ENCODE assay signal across 14 cellular contexts in the genomic region with DNA sequence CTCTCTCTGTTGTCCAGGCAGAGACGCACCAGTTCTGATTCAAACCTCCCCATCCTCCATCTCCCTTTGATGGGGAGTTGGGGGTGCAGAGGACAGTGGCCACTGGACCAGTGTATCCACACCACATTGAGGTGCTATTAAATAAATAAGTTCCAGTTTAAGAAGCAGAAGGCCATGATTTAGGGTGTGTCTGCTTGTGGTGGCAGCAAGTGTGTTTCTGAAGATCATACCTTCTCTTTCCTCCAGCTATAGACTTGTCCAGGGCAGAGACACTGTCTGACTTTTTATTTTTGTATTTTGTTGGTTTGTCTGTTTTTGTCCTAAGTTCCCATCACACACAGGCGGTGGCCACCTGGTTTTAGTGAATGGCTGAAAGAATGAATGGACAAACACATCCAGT. TPM values are rescaled to one million over a fixed set of nuclear protein-coding genes. Genes with fewer than 3 reads are reported as not detected.
DNase-seq lines count a peak whose midpoint lies in the region; ATAC-seq and TF ChIP-seq lines count a peak whose summit lies in the region.
"Had no signal": no experiment of that assay in that cellular context is flagged by ENCODE, and none has a peak within 500 bp of the region (broad histone marks: within the 10 kb centered on the region; RNA-seq: fewer than 3 reads in every experiment).

No MANE protein-coding gene starts in this region.

- peak overlapping the region; percentile 13 for H3K4me3 Mint-ChIP-seq in glutamatergic neuron (ENCODE audit: unreplicated experiment)

- TF ChIP-seq CTCF in RWPE2 (IDR thresholded peaks at IDR 0.05; ENCODE audit: poor library complexity, severe bottlenecking) (no peak), glutamatergic neuron (IDR thresholded peaks at IDR 0.05; ENCODE audit: partially characterized antibody, unreplicated experiment) (no peak), GM13977 (IDR thresholded peaks at IDR 0.05; ENCODE audit: extremely low read depth, insufficient read depth, missing control alignments) (no peak)

- peaks cover 29% of the 10 kb centered on the region; the same call in 1 of the 2 replicates for H3F3A ChIP-seq in GM23248 (ENCODE audit: insufficient read depth)

- no peaks in the 10 kb centered on the region for H3K36me3 Mint-ChIP-seq in glutamatergic neuron (ENCODE audit: unreplicated experiment)

- ATAC-seq in RWPE2 (ENCODE audit: low read depth) (no peak), HG03354 (IDR thresholded peaks at IDR 0.05; ENCODE audit: poor library complexity, severe bottlenecking, unreplicated experiment) (no peak)

- no peaks in the 10 kb centered on the region for H3K9me2 ChIP-seq in GM23248 (ENCODE audit: insufficient read depth)

- H3K27ac ChIP-seq in GM23248, result peak overlapping the region; percentile 75; the same call in 1 of the 2 replicates
- H3K27ac ChIP-seq in RWPE2 (ENCODE audit: poor library complexity, severe bottlenecking), result peak overlapping the region; percentile 66
- H3K27ac ChIP-seq in trophoblast cell (ENCODE audit: low read depth, low read length), result peak overlapping the region; percentile 83

- H3K18ac ChIP-seq in trophoblast cell (ENCODE audit: low read length), result no peak overlapping the region

- peak overlapping the region; percentile 65 for H4K91ac ChIP-seq in trophoblast cell (ENCODE audit: low read depth, low read length)

- no peaks in the 10 kb centered on the region for H3K79me2 ChIP-seq in GM23248 (ENCODE audit: insufficient read depth)
- H3K79me2 ChIP-seq in trophoblast cell (ENCODE audit: control insufficient read depth, insufficient read depth, low read length, poor library complexity), result peaks cover 2% of the 10 kb centered on the region

- peak overlapping the region; percentile 28 for H3K14ac ChIP-seq in trophoblast cell (ENCODE audit: low read length)

- H2AK5ac ChIP-seq in trophoblast cell (ENCODE audit: low read length), result peak overlapping the region; percentile 9

- H3K27ac Mint-ChIP-seq in glutamatergic neuron (ENCODE audit: unreplicated experiment), result no peak overlapping the region

- no peaks in the 10 kb centered on the region for H3K27me3 ChIP-seq in GM23248 (replicated peaks; ENCODE audit: insufficient read depth)
- no peaks in the 10 kb centered on the region for H3K27me3 ChIP-seq in RWPE2 (ENCODE audit: insufficient read depth, poor library complexity, severe bottlenecking)
- H3K27me3 ChIP-seq in trophoblast cell (ENCODE audit: insufficient read depth, low read length), result no peaks in the 10 kb centered on the region

- H3K4ac ChIP-seq in trophoblast cell (ENCODE audit: low read depth, low read length), result peak overlapping the region; percentile 26

- H3K4me1 Mint-ChIP-seq in glutamatergic neuron (ENCODE audit: low read depth, unreplicated experiment), result peaks cover 6% of the 10 kb centered on the region

- H3K36me3 ChIP-seq in GM23248 (ENCODE audit: low read depth), result no peaks in the 10 kb centered on the region
- H3K36me3 ChIP-seq in RWPE2 (ENCODE audit: low read depth), result no peaks in the 10 kb centered on the region
- H3K36me3 ChIP-seq in trophoblast cell (ENCODE audit: control insufficient read depth in 1 of 2, insufficient read depth in 2 of 2, low read length in 2 of 2), result no peaks in the 10 kb centered on the region

- peaks cover 51% of the 10 kb centered on the region for H3K79me1 ChIP-seq in trophoblast cell (ENCODE audit: low read length)

- H3K4me3 ChIP-seq in GM23248 (no peak overlapping the region), RWPE2 (ENCODE audit: severe bottlenecking) (no peak overlapping the region), trophoblast cell (ENCODE audit: low read depth, low read length) (no peak overlapping the region)

- peaks cover 2% of the 10 kb centered on the region for H3K27me3 Mint-ChIP-seq in glutamatergic neuron (ENCODE audit: unreplicated experiment)

- H4K8ac ChIP-seq in trophoblast cell (ENCODE audit: low read depth, low read length), result peak overlapping the region; percentile 5

- 95 to 99% methylated on average over 2 of the region's 2 CpGs for WGBS in GM23248 (ENCODE audit: low coverage in 1 of 2, low lambda C conversion rate in 2 of 2, missing lambda C conversion rate in 2 of 2), 2 experiments
- no CpG with 5 or more reads among the region's 2 CpGs for WGBS in trophoblast cell (ENCODE audit: extremely low coverage, insufficient coverage, insufficient read length)

- H2BK5ac ChIP-seq in trophoblast cell (ENCODE audit: low read depth, low read length, poor library complexity), result peak overlapping the region; percentile 34

- peak overlapping the region; percentile 86 for H2BK120ac ChIP-seq in trophoblast cell (ENCODE audit: insufficient read depth, low read length, poor library complexity)

- H3K4me1 ChIP-seq in GM23248 (ENCODE audit: insufficient read depth) (peaks cover 40% of the 10 kb centered on the region), RWPE2 (ENCODE audit: insufficient read depth, poor library complexity, severe bottlenecking) (peaks cover 12% of the 10 kb centered on the region), trophoblast cell (ENCODE audit: control insufficient read depth in 1 of 2, insufficient read depth in 2 of 2, low read length in 2 of 2) (peaks cover 34 to 44% of the 10 kb centered on the region in 2 experiments)
- H3K4me1 ChIP-seq: Caco-2 had no signal

- H2AFZ ChIP-seq in GM23248, result no peak overlapping the region
- peak overlapping the region; percentile 12 for H2AFZ ChIP-seq in trophoblast cell (ENCODE audit: insufficient read depth, low read length, poor library complexity)

- H3K9ac ChIP-seq in GM23248, result no peak overlapping the region
- no peak overlapping the region for H3K9ac ChIP-seq in trophoblast cell (ENCODE audit: low read length)

- no peak overlapping the region for H3K23ac ChIP-seq in trophoblast cell (ENCODE audit: low read length)

- no peaks in the 10 kb centered on the region for H3K9me3 Mint-ChIP-seq in glutamatergic neuron (ENCODE audit: unreplicated experiment)

- H4K12ac ChIP-seq in trophoblast cell (ENCODE audit: low read depth, low read length), result no peak overlapping the region

- DNase-seq in GM23248 (no peak), RWPE2 (ENCODE audit: low spot score) (no peak), glutamatergic neuron (no peak), trophoblast cell (no peak), NCI-H1930 (lab: John Stamatoyannopoulos, UW) (no peak), GM13977 (ENCODE audit: low spot score) (no peak), NCI-H2081 (lab: John Stamatoyannopoulos, UW) (no peak)
- DNase-seq: ACHN, AML-193, Caco-2, Kasumi-1, NCI-H1105, NCI-H1694 had no signal

- H3K4me2 ChIP-seq in GM23248 (ENCODE audit: unreplicated experiment) (peak overlapping the region; percentile 60), trophoblast cell (ENCODE audit: low read length) (no peak overlapping the region)

- H3K9me3 ChIP-seq in GM23248 (ENCODE audit: low read depth), result no peaks in the 10 kb centered on the region
- H3K9me3 ChIP-seq in RWPE2 (ENCODE audit: severe bottlenecking), result no peaks in the 10 kb centered on the region
- no peaks in the 10 kb centered on the region for H3K9me3 ChIP-seq in trophoblast cell (ENCODE audit: insufficient read depth, low read depth, low read length)
- H3K9me3 ChIP-seq: Caco-2 had no signal

- in situ Hi-C loops in GM23248 (cut with MboI) (no loop called here), GM13977 (cut with MboI; ENCODE audit: low pct_unique_long_range_greater_than_20kb, low sequenced_read_pairs, unreplicated experiment) (no loop called here)

- H2BK12ac ChIP-seq in trophoblast cell (ENCODE audit: low read length), result peak overlapping the region; percentile 53

- no peaks in the 10 kb centered on the region for H4K20me1 ChIP-seq in GM23248 (ENCODE audit: insufficient read depth)

RNA-seq across cellular contexts. Expression of a gene that starts 16.5 kb away (rescaled TPM):
- total RNA-seq in GM23248 (2014; rRNA removed; shearing (Covaris generic)), result 0.97 and 2.3 TPM in 2 replicates
- 9.0 and 9.4 TPM in 2 replicates for polyA plus RNA-seq in GM23248 (2016; fragmentation: Nextera tagmentation; extraction: Ambion mirVana)
- total RNA-seq in glutamatergic neuron (ENCODE audit: unreplicated experiment), result 38.7 TPM
- polyA plus RNA-seq in trophoblast cell (2013), result 23.4 and 24.5 TPM in 2 replicates

Comparison
In these comparisons a context has a peak if more than half of its experiments do, and no peak if none do; other contexts are left out.
1. RNA of a gene that starts 16.5 kb away (total RNA-seq): 38.7 TPM in glutamatergic neuron (single experiment); 0.97 to 2.3 TPM in GM23248; every median in the first group is over 10 times any median in the second.
2. Peak in every context shown above with its lines, with median percentiles within 50 percentile points of each other: H3K27ac ChIP-seq.